Comparison of ENCODE assay signal across 14 cellular contexts in genomic region chr17:77354420-77354720, GRCh38.
A peak's percentile ranks its signal among the peaks of the same experiment; 100 is the strongest.
DNase-seq lines count a peak whose midpoint lies in the region; ATAC-seq and TF ChIP-seq lines count a peak whose summit lies in the region.
"Had no signal": no experiment of that assay in that cellular context is flagged by ENCODE, and none has a peak within 500 bp of the region (broad histone marks: within the 10 kb centered on the region; RNA-seq: fewer than 3 reads in every experiment).

No MANE protein-coding gene starts in this region.

- H3K27me3 Mint-ChIP-seq in natural killer cell treated with Interleukin-12 subunit alpha and Interleukin-12 subunit beta and Interleukin-15 and Interleukin-18, amount 100 ng/mL, for 72 hours, result no peaks in the 10 kb centered on the region

- ATAC-seq in Right ventricle myocardium inferior (no peak), upper lobe of right lung (no peak), GM21786 (IDR thresholded peaks at IDR 0.05; ENCODE audit: unreplicated experiment) (no peak), GM21367 (IDR thresholded peaks at IDR 0.05; ENCODE audit: unreplicated experiment) (no peak)
- ATAC-seq in natural killer cell treated with Interleukin-12 subunit alpha and Interleukin-12 subunit beta and Interleukin-15 and Interleukin-18, amount 100 ng/mL, for 72 hours, result no peak

- H3K4me1 ChIP-seq in right atrium auricular region (peaks cover 0 to 37% of the 10 kb centered on the region in 2 donors), upper lobe of right lung (peaks cover 20% of the 10 kb centered on the region)

- no peaks in the 10 kb centered on the region for H3K9me3 Mint-ChIP-seq in natural killer cell treated with Interleukin-12 subunit alpha and Interleukin-12 subunit beta and Interleukin-15 and Interleukin-18, amount 100 ng/mL, for 72 hours

- intact Hi-C loops in Right ventricle myocardium inferior (cut with DNase I) (no loop called here), upper lobe of right lung (cut with DNase I) (no loop called here)

- H3K36me3 ChIP-seq in right atrium auricular region, result no peaks in the 10 kb centered on the region
- H3K36me3 ChIP-seq in upper lobe of right lung, result no peaks in the 10 kb centered on the region

- H3K27ac ChIP-seq in right atrium auricular region (peak overlapping the region in 1 of 2 donors; percentile 58), upper lobe of right lung (peak overlapping the region; percentile 47)

- H3K9me3 ChIP-seq in right atrium auricular region (no peaks in the 10 kb centered on the region), upper lobe of right lung (no peaks in the 10 kb centered on the region)

- DNase-seq in Right ventricle myocardium inferior (ENCODE audit: missing footprints), result peak; percentile 42
- DNase-seq in right atrium auricular region (ENCODE audit: low spot score), result no peak
- DNase-seq in ecto neural progenitor cell (ENCODE audit: low spot score), result peak; percentile 44
- peak; percentile 51 for DNase-seq in natural killer cell treated with Interleukin-12 subunit alpha and Interleukin-12 subunit beta and Interleukin-15 and Interleukin-18, amount 100 ng/mL, for 72 hours (ENCODE audit: low spot score)
- no peak for DNase-seq in upper lobe of right lung
- no peak for DNase-seq in HuH-7.5 (ENCODE audit: low spot score)
- DNase-seq: AML-193; dermis blood vessel endothelial cell; foreskin melanocyte; NCI-H226; nephron progenitor cell; stimulated activated CD4-positive, alpha-beta T cell treated with anti-CD3 and anti-CD28 coated beads, Interleukin-15, amount 100 ng/mL, for 24 hours had no signal

- H3K36me3 Mint-ChIP-seq in natural killer cell treated with Interleukin-12 subunit alpha and Interleukin-12 subunit beta and Interleukin-15 and Interleukin-18, amount 100 ng/mL, for 72 hours, result no peaks in the 10 kb centered on the region

- H3K4me1 Mint-ChIP-seq in natural killer cell treated with Interleukin-12 subunit alpha and Interleukin-12 subunit beta and Interleukin-15 and Interleukin-18, amount 100 ng/mL, for 72 hours (ENCODE audit: low read depth in 2 of 2), result peaks cover 12 to 16% of the 10 kb centered on the region in 2 donors

- TF ChIP-seq CTCF in right atrium auricular region (IDR thresholded peaks at IDR 0.05), result no peak
- no peak for TF ChIP-seq CTCF in upper lobe of right lung (IDR thresholded peaks at IDR 0.05)

- H3K27ac Mint-ChIP-seq in natural killer cell treated with Interleukin-12 subunit alpha and Interleukin-12 subunit beta and Interleukin-15 and Interleukin-18, amount 100 ng/mL, for 72 hours, result peak overlapping the region in 1 of 2 donors; percentile 31
- H3K27ac Mint-ChIP-seq: nephron progenitor cell had no signal

- H3K27me3 ChIP-seq in right atrium auricular region, result no peaks in the 10 kb centered on the region
- H3K27me3 ChIP-seq in upper lobe of right lung, result no peaks in the 10 kb centered on the region

- H3K4me3 Mint-ChIP-seq in natural killer cell treated with Interleukin-12 subunit alpha and Interleukin-12 subunit beta and Interleukin-15 and Interleukin-18, amount 100 ng/mL, for 72 hours, result no peak overlapping the region
- H3K4me3 Mint-ChIP-seq: nephron progenitor cell had no signal

- no peak overlapping the region for H3K4me3 ChIP-seq in right atrium auricular region
- H3K4me3 ChIP-seq in upper lobe of right lung, result no peak overlapping the region

Comparison
In these comparisons a context has a peak if more than half of its experiments do, and no peak if none do; other contexts are left out.
1. DNase-seq: peak in Right ventricle myocardium inferior (single experiment), ecto neural progenitor cell (single experiment) and natural killer cell treated with Interleukin-12 subunit alpha and Interleukin-12 subunit beta and Interleukin-15 and Interleukin-18, amount 100 ng/mL, for 72 hours (single experiment); none in right atrium auricular region (single experiment), upper lobe of right lung (single experiment) and HuH-7.5 (single experiment).